Comparison of ENCODE assay signal across 8 cellular contexts in the genomic region with DNA sequence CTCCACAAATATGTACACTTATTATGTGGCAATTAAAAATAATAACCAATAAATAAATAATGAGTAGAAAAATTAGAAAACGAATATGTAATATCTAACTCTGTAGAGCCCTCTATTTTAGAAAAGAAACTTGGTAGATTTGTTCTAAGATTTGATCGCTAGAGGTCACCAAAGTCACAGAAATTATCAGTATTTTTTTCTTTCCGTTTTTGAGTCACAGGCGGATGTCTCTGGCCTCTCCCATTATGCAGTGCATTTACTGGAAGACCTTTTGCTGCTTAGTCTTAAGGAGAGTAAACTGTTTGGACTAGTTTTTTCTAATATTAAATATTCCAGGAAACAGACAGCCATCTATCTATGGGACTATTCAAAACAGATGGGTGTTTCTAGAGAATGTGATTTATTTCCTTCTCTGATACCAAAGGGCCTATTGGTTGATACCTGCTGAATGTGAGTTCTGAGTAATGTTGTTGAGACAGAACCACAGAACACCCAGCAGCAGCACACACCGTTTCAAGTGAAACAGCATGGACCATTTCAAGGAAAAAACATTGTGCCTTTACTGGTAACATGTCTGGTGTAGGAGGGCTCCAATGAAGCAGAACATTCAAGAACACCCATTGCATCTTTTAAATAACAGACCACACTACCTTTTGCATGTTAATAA. TPM values are rescaled to one million over a fixed set of nuclear protein-coding genes. Genes with fewer than 3 reads are reported as not detected.
DNase-seq lines count a peak whose midpoint lies in the region; ATAC-seq, FAIRE-seq and TF ChIP-seq lines count a peak whose summit lies in the region.

No MANE protein-coding gene starts in this region.

- peak; percentile 89 for FAIRE-seq in GM18507 (lab: Jason Lieb, UNC)
- FAIRE-seq in TTC549 (lab: Jason Lieb, UNC), result peak; percentile 95

- H3K4me3 ChIP-seq in esophagus squamous epithelium, result no peak overlapping the region
- H3K4me3 ChIP-seq in neuron (ENCODE audit: low read length), result no peak overlapping the region

- CTCF ChIA-PET in CD4-positive, alpha-beta T cell (lab: Charles Lee), result no interaction called here

- H3K4me1 ChIP-seq in esophagus squamous epithelium (peaks cover 0 to 5% (median 0%) of the 10 kb centered on the region in 3 donors), neuron (ENCODE audit: insufficient read depth, low read length) (peaks cover 19% of the 10 kb centered on the region)

- H3K9me3 Mint-ChIP-seq in CD4-positive, alpha-beta T cell, result no peaks in the 10 kb centered on the region

- 0 to 4% methylated on average over 5 of the region's 5 CpGs for WGBS in esophagus squamous epithelium, 2 donors

- TF ChIP-seq POLR2A in esophagus squamous epithelium (IDR thresholded peaks at IDR 0.05), result no peak

- POLR2A ChIA-PET in CD4-positive, alpha-beta T cell (lab: Charles Lee), result no interaction called here

- no peaks in the 10 kb centered on the region for H3K9me3 ChIP-seq in CD4-positive, alpha-beta T cell (ENCODE audit: control insufficient read depth, low read length)
- H3K9me3 ChIP-seq in esophagus squamous epithelium (no peaks in the 10 kb centered on the region), neuron (ENCODE audit: low read length) (no peaks in the 10 kb centered on the region)

- peak; percentile 70 for TF ChIP-seq CTCF in CD4-positive, alpha-beta T cell (IDR thresholded peaks at IDR 0.05)
- peak in 5 of 6 experiments; percentile 17 to 62 (median 37) for TF ChIP-seq CTCF in esophagus squamous epithelium (IDR thresholded peaks at IDR 0.05)

- DNase-seq in CD4-positive, alpha-beta T cell, result no peak
- DNase-seq in GM18507 (ENCODE audit: extremely low spot score, insufficient read length, low read depth), result peak; percentile 14
- peak; percentile 49 for DNase-seq in NCI-H1105 treated with DMSO at 0.1 percent for 48 hours (lab: John Stamatoyannopoulos, UW)
- DNase-seq in esophagus squamous epithelium (lab: John Stamatoyannopoulos, UW), result no peak
- DNase-seq in 8988T, result no peak

- H2AFZ ChIP-seq in neuron (ENCODE audit: low read depth, low read length), result peak overlapping the region; percentile 32

- H3K36me3 Mint-ChIP-seq in CD4-positive, alpha-beta T cell (ENCODE audit: low read depth), result no peaks in the 10 kb centered on the region

- H3K27me3 ChIP-seq in CD4-positive, alpha-beta T cell (ENCODE audit: control insufficient read depth, insufficient read depth, low read length), result peaks cover 3% of the 10 kb centered on the region
- no peaks in the 10 kb centered on the region for H3K27me3 ChIP-seq in esophagus squamous epithelium
- H3K27me3 ChIP-seq in neuron (ENCODE audit: insufficient read depth, low read length), result no peaks in the 10 kb centered on the region

- H3K27ac ChIP-seq in CD4-positive, alpha-beta T cell (ENCODE audit: low read depth, low read length), result no peak overlapping the region
- no peak overlapping the region for H3K27ac ChIP-seq in esophagus squamous epithelium

- H3K4me1 Mint-ChIP-seq in CD4-positive, alpha-beta T cell (ENCODE audit: low read depth), result no peaks in the 10 kb centered on the region

- peak; percentile 37 for ATAC-seq in CD4-positive, alpha-beta T cell (ENCODE audit: poor library complexity)
- peak; percentile 68 for ATAC-seq in HG02840 (IDR thresholded peaks at IDR 0.05; ENCODE audit: low FRiP score, unreplicated experiment)

- intact Hi-C loops in CD4-positive, alpha-beta T cell (cut with DNase I, micrococcal nuclease), result loop anchor here (1.0 to 5.0 kb wide), 4 partner anchors 887 to 1438 kb away; no protein-coding TSS in a partner anchor
- intact Hi-C loops in esophagus squamous epithelium (cut with DNase I), result loop anchor here (10.0 kb wide), 1 partner anchor 890 kb away; no protein-coding TSS in a partner anchor

- H3K4me3 Mint-ChIP-seq in CD4-positive, alpha-beta T cell, result no peak overlapping the region

- H3K36me3 ChIP-seq in esophagus squamous epithelium (no peaks in the 10 kb centered on the region), neuron (ENCODE audit: insufficient read depth, low read length) (no peaks in the 10 kb centered on the region)

- H3K27me3 Mint-ChIP-seq in CD4-positive, alpha-beta T cell, result peaks cover 6% of the 10 kb centered on the region

- no peak overlapping the region for H3K27ac Mint-ChIP-seq in CD4-positive, alpha-beta T cell

RNA-seq across cellular contexts. Expression of gene GYPA, which starts 34.0 kb away (rescaled TPM):
- total RNA-seq in CD4-positive, alpha-beta T cell, result not detected
- total RNA-seq in esophagus squamous epithelium, result not detected

Comparison
In these comparisons a context has a peak if more than half of its experiments do, and no peak if none do; other contexts are left out.
1. DNase-seq: peak in GM18507 (single experiment) and NCI-H1105 treated with DMSO at 0.1 percent for 48 hours (single experiment); none in CD4-positive, alpha-beta T cell (0 of 10), esophagus squamous epithelium (single experiment) and 8988T (single experiment).